ENCODE assay signal across 8 cellular contexts in genomic region chr15:94324117-94324826, GRCh38.
DNase-seq lines count a peak whose midpoint lies in the region; ATAC-seq and TF ChIP-seq lines count a peak whose summit lies in the region.

No MANE protein-coding gene starts in this region.

- no peak overlapping the region for H3K4me2 ChIP-seq in GM23248 (ENCODE audit: unreplicated experiment)

- no peaks in the 10 kb centered on the region for H4K20me1 ChIP-seq in GM23248 (ENCODE audit: insufficient read depth)

- no peak overlapping the region for H3K9ac ChIP-seq in GM23248

- 25 to 26% methylated on average over 17 of the region's 17 CpGs for WGBS in GM23248 (ENCODE audit: low coverage in 1 of 2, low lambda C conversion rate in 2 of 2, missing lambda C conversion rate in 2 of 2), 2 experiments

- POLR2A ChIA-PET in RWPE1 (lab: Yijun Ruan, JAX; ENCODE audit: low non-redundant PET), result no interaction called here

- H3F3A ChIP-seq in GM23248 (ENCODE audit: insufficient read depth), result no peaks in the 10 kb centered on the region

- peak; percentile 10 for DNase-seq in GM04504 (ENCODE audit: low read depth)
- peak; percentile 71 for DNase-seq in GM23248
- peak; percentile 26 for DNase-seq in LHCN-M2 (ENCODE audit: low read depth)
- DNase-seq in RWPE1 (ENCODE audit: low spot score), result peak; percentile 70
- peak in 3 of 4 experiments; percentile 1 to 22 (median 13) for DNase-seq in activated naive CD4-positive, alpha-beta T cell (lab: John Stamatoyannopoulos, UW)
- DNase-seq in head of caudate nucleus, result peak in 37 of 42 donors; percentile 4 to 81 (median 53)
- DNase-seq in pulmonary artery endothelial cell (ENCODE audit: low read depth, low spot score), result peak; percentile 10

- no peak overlapping the region for H3K27ac ChIP-seq in GM23248
- H3K27ac ChIP-seq in RWPE1, result no peak overlapping the region

- no peak overlapping the region for H3K4me3 ChIP-seq in GM23248

- no peaks in the 10 kb centered on the region for H3K36me3 ChIP-seq in GM23248 (ENCODE audit: low read depth)

- H3K9me2 ChIP-seq in GM23248 (ENCODE audit: insufficient read depth), result no peaks in the 10 kb centered on the region

- ATAC-seq in HG02840 (IDR thresholded peaks at IDR 0.05; ENCODE audit: low FRiP score, unreplicated experiment), result no peak

- TF ChIP-seq CTCF in RWPE1 (conservative IDR thresholded peaks at IDR 0.05; ENCODE audit: low read depth), result peak; percentile 95

- intact Hi-C loops in head of caudate nucleus (cut with DNase I), result loop anchor here (5.0 kb wide), 1 partner anchor 157 kb away; no protein-coding TSS in a partner anchor

- in situ Hi-C loops in GM23248 (cut with MboI), result no loop called here

- no peaks in the 10 kb centered on the region for H3K79me2 ChIP-seq in GM23248 (ENCODE audit: insufficient read depth)

- H3K4me1 ChIP-seq in GM23248 (ENCODE audit: insufficient read depth), result 0 out of 2 replicates have a peak, but pooled peaks cover 7% of the 10 kb centered on the region

- CTCF ChIA-PET in RWPE1 (lab: Yijun Ruan, JAX), result interaction anchor here (0.6 to 6.5 kb wide), 19 partner anchors 8 to 1617 kb away, joined by 3 to 115 read pairs (median 4); no protein-coding TSS in a partner anchor

- H2AFZ ChIP-seq in GM23248, result peak overlapping the region; percentile 51

- H3K9me3 ChIP-seq in GM23248 (ENCODE audit: low read depth), result no peaks in the 10 kb centered on the region

- no peaks in the 10 kb centered on the region for H3K27me3 ChIP-seq in GM23248 (replicated peaks; ENCODE audit: insufficient read depth)

Comparison
In these comparisons a context has a peak if more than half of its experiments do, and no peak if none do; other contexts are left out.
1. DNase-seq: peak in every context shown above with its lines; median percentile 71 in GM23248; 70 in RWPE1; 53 in head of caudate nucleus; 26 in LHCN-M2; 13 in activated naive CD4-positive, alpha-beta T cell; 10 in GM04504; 10 in pulmonary artery endothelial cell.